Comparison of ENCODE assay signal across 8 cellular contexts in the genomic region with DNA sequence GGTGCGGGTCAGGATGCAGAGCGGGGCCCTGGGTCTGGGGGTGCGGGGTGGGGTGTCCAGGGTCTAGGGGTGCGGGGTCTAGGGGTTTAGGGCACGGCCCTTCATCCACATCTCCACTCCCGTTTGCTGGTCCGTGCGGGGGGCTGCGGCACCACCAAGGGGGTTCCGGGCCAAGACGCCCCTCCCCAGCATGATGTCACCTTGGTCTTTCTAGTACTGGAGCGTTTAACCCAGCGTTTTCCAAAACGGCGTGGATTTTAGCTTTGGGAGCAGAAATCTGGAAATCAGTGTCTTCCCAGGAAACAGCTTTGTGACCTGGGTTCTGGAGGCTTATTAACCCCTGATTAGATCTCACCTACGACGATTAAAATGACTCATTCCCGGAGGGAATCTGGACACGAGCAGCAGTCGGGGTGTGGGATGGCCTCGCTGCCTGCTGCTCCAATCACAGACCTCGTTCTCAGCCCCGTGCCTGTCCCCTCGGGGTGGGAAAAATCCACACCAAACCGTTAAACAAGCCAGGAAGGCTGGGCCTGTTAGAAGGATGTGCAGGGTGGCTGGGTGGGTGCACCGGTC. TPM values are rescaled to one million over a fixed set of nuclear protein-coding genes. Genes with fewer than 3 reads are reported as not detected.
DNase-seq lines count a peak whose midpoint lies in the region; ATAC-seq and TF ChIP-seq lines count a peak whose summit lies in the region.

No MANE protein-coding gene starts in this region.

- no peaks in the 10 kb centered on the region for H3K27me3 ChIP-seq in CD8-positive, alpha-beta memory T cell (ENCODE audit: insufficient read depth, low read length, poor library complexity, severe bottlenecking)
- H3K27me3 ChIP-seq in right atrium auricular region = no peaks in the 10 kb centered on the region

- POLR2A ChIA-PET in CD8-positive, alpha-beta memory T cell (lab: Charles Lee) = no interaction called here

- H3K36me3 ChIP-seq in CD8-positive, alpha-beta memory T cell (ENCODE audit: insufficient read depth, low read length) = no peaks in the 10 kb centered on the region
- no peaks in the 10 kb centered on the region for H3K36me3 ChIP-seq in right atrium auricular region

- peak overlapping the region; percentile 81 to 93 (median 87) for H3K4me3 Mint-ChIP-seq in CD8-positive, alpha-beta memory T cell

- H3K4me1 Mint-ChIP-seq in CD8-positive, alpha-beta memory T cell = peaks cover 38 to 49% (median 39%) of the 10 kb centered on the region in 3 donors

- peaks cover 0 to 8% (median 0%) of the 10 kb centered on the region in 3 donors for H3K36me3 Mint-ChIP-seq in CD8-positive, alpha-beta memory T cell

- ATAC-seq in GM19452 (IDR thresholded peaks at IDR 0.05; ENCODE audit: unreplicated experiment) (no peak), HG02981 (IDR thresholded peaks at IDR 0.05; ENCODE audit: unreplicated experiment) (no peak)

- CTCF ChIA-PET in CD8-positive, alpha-beta memory T cell (lab: Charles Lee) = interaction anchor here (1.8 kb wide), 1 partner anchor 125 kb away, joined by 4 read pairs; no protein-coding TSS in a partner anchor

- H3K27ac Mint-ChIP-seq in CD8-positive, alpha-beta memory T cell = peak overlapping the region; percentile 80 to 98 (median 86)

- H3K4me3 ChIP-seq in CD8-positive, alpha-beta memory T cell (ENCODE audit: low read length) = peak overlapping the region; percentile 60
- H3K4me3 ChIP-seq in right atrium auricular region = peak overlapping the region; percentile 90 to 91

- no peak for TF ChIP-seq CTCF in right atrium auricular region (IDR thresholded peaks at IDR 0.05)

- H3K9me3 ChIP-seq in CD8-positive, alpha-beta memory T cell (ENCODE audit: low read length) = no peaks in the 10 kb centered on the region
- no peaks in the 10 kb centered on the region for H3K9me3 ChIP-seq in right atrium auricular region

- H3K4me1 ChIP-seq in CD8-positive, alpha-beta memory T cell (ENCODE audit: insufficient read depth, low read length) = peaks cover 46% of the 10 kb centered on the region
- H3K4me1 ChIP-seq in right atrium auricular region = peaks cover 0 to 47% of the 10 kb centered on the region in 2 donors

- peak in 1 of 5 donors; percentile 14 for DNase-seq in CD8-positive, alpha-beta memory T cell
- DNase-seq in HuH-7 (ENCODE audit: low spot score) (peak; percentile 62), right atrium auricular region (ENCODE audit: low spot score) (peak; percentile 75), renal cortical epithelial cell (ENCODE audit: low read depth) (peak; percentile 66), putamen (ENCODE audit: low spot score) (no peak)

- peak overlapping the region; percentile 48 for H3K27ac ChIP-seq in CD8-positive, alpha-beta memory T cell (ENCODE audit: low read depth, low read length)
- peak overlapping the region; percentile 76 for H3K27ac ChIP-seq in adipose tissue (ENCODE audit: low read depth, low read length)
- peak overlapping the region; percentile 91 to 97 for H3K27ac ChIP-seq in right atrium auricular region

- H3K9me3 Mint-ChIP-seq in CD8-positive, alpha-beta memory T cell = no peaks in the 10 kb centered on the region

- WGBS in adipose tissue, 3 donors = 1 to 6% (median 4%) methylated on average over 26 of the region's 26 CpGs

- H3K27me3 Mint-ChIP-seq in CD8-positive, alpha-beta memory T cell = peaks cover 0 to 1% of the 10 kb centered on the region in 2 donors

RNA-seq across cellular contexts. Expression of a gene that starts 0.8 kb away (rescaled TPM):
- total RNA-seq in CD8-positive, alpha-beta memory T cell = 10 to 100 TPM; 38.8 to 42.8 TPM
- polyA plus RNA-seq in CD8-positive, alpha-beta memory T cell = 13.9 TPM
- polyA plus RNA-seq in adipose tissue = 10 to 100 TPM; 32.0 to 57.4 (median 37.3) TPM
- 10 to 100 TPM; 28.8 to 41.7 TPM for total RNA-seq in right atrium auricular region
- total RNA-seq in renal cortical epithelial cell = 20.1 and 97.3 TPM in 2 replicates

RNA-seq across cellular contexts. Expression of a gene that starts 15.8 kb away (rescaled TPM):
- total RNA-seq in CD8-positive, alpha-beta memory T cell = 10 to 100 TPM; 87.2 to 94.1 TPM
- polyA plus RNA-seq in CD8-positive, alpha-beta memory T cell = 57.1 TPM
- 10 to 100 TPM; 45.3 to 62.6 (median 51.9) TPM for polyA plus RNA-seq in adipose tissue
- total RNA-seq in right atrium auricular region = 10 to 100 TPM; 46.9 to 78.7 TPM
- 35.3 and 83.9 TPM in 2 replicates for total RNA-seq in renal cortical epithelial cell
